In genomic region chr6:44224154-44224977, GRCh38 we compare ENCODE assay signal across 8 cellular contexts. TPM values are rescaled to one million over a fixed set of nuclear protein-coding genes. Genes with fewer than 3 reads are reported as not detected.
A peak's percentile ranks its signal among the peaks of the same experiment; 100 is the strongest.
DNase-seq lines count a peak whose midpoint lies in the region; ATAC-seq and TF ChIP-seq lines count a peak whose summit lies in the region.

No MANE protein-coding gene starts in this region.

- H3K4me2 ChIP-seq in OCI-LY3 (ENCODE audit: low read length), result peak overlapping the region; percentile 96

- H3K27me3 Mint-ChIP-seq in CD4-positive, alpha-beta memory T cell, result peaks cover 0 to 2% of the 10 kb centered on the region in 2 donors
- H3K27me3 Mint-ChIP-seq in chondrocyte (ENCODE audit: low read depth), result no peaks in the 10 kb centered on the region

- H3K27ac Mint-ChIP-seq in CD4-positive, alpha-beta memory T cell, result peak overlapping the region in 6 of 7 donors; percentile 37 to 79 (median 66)
- H3K27ac Mint-ChIP-seq in chondrocyte (ENCODE audit: unreplicated experiment), result peak overlapping the region; percentile 82

- CTCF ChIA-PET in CD4-positive, alpha-beta memory T cell (lab: Charles Lee; ENCODE audit: partially characterized antibody), result interaction anchor here (0.9 to 6.8 kb wide), 7 partner anchors 11 to 44 kb away, joined by 3 to 84 read pairs (median 11); partner anchors contain the start of genes HSP90AB1 and SLC35B2

- peaks cover 7 to 31% (median 19%) of the 10 kb centered on the region in 4 donors for H3K4me1 Mint-ChIP-seq in CD4-positive, alpha-beta memory T cell
- peaks cover 85% of the 10 kb centered on the region for H3K4me1 Mint-ChIP-seq in chondrocyte (ENCODE audit: low read depth)

- peak in 1 of 5 donors; percentile 16 for DNase-seq in CD4-positive, alpha-beta memory T cell
- no peak for DNase-seq in chondrocyte (ENCODE audit: low spot score)
- DNase-seq in globus pallidus (ENCODE audit: low spot score), result no peak
- DNase-seq in DMS114 treated with DMSO at 0.1 percent for 48 hours (lab: John Stamatoyannopoulos, UW; ENCODE audit: unreplicated experiment), result no peak

- ATAC-seq in GM21381 (IDR thresholded peaks at IDR 0.05; ENCODE audit: unreplicated experiment), result peak; percentile 7
- ATAC-seq in HG03045 (IDR thresholded peaks at IDR 0.05; ENCODE audit: unreplicated experiment), result no peak

- TF ChIP-seq CTCF in OCI-LY3 (IDR thresholded peaks at IDR 0.05; ENCODE audit: low read depth, low read length), result peak; percentile 45
- TF ChIP-seq CTCF in chondrocyte (IDR thresholded peaks at IDR 0.05), result no peak

- peaks cover 45% of the 10 kb centered on the region for H4K20me1 ChIP-seq in OCI-LY3 (ENCODE audit: insufficient read depth, low read length)

- no peaks in the 10 kb centered on the region for H3K36me3 Mint-ChIP-seq in CD4-positive, alpha-beta memory T cell
- H3K36me3 Mint-ChIP-seq in chondrocyte (ENCODE audit: low read depth), result peaks cover 3% of the 10 kb centered on the region

- POLR2A ChIA-PET in CD4-positive, alpha-beta memory T cell (lab: Charles Lee; ENCODE audit: partially characterized antibody), result interaction anchor here (0.9 to 5.3 kb wide), 6 partner anchors 13 to 163 kb away, joined by 3 to 72 read pairs (median 12); partner anchors contain the start of genes CDC5L, HSP90AB1 and SLC35B2

- H3K9ac ChIP-seq in OCI-LY3 (ENCODE audit: low read length), result peak overlapping the region; percentile 79
- peak overlapping the region; percentile 40 for H3K9ac ChIP-seq in mucosa of stomach (ENCODE audit: low read length)

- peak overlapping the region in 1 of 2 donors; percentile 69 for H3K4me3 ChIP-seq in CD4-positive, alpha-beta memory T cell (ENCODE audit: low read length in 2 of 2)
- H3K4me3 ChIP-seq in OCI-LY3 (ENCODE audit: low read length) (peak overlapping the region; percentile 83), mucosa of stomach (ENCODE audit: low read length) (no peak overlapping the region)

- intact Hi-C loops in CD4-positive, alpha-beta memory T cell (cut with micrococcal nuclease), result no loop called here

- H3K4me3 Mint-ChIP-seq in CD4-positive, alpha-beta memory T cell, result peak overlapping the region; percentile 82 to 87 (median 84)
- H3K4me3 Mint-ChIP-seq in chondrocyte (ENCODE audit: unreplicated experiment), result peak overlapping the region; percentile 86

- H3K36me3 ChIP-seq in CD4-positive, alpha-beta memory T cell (ENCODE audit: insufficient read depth, low read length), result no peaks in the 10 kb centered on the region
- H3K36me3 ChIP-seq in OCI-LY3 (replicated peaks; ENCODE audit: low read depth, low read length) (peaks cover 29% of the 10 kb centered on the region), mucosa of stomach (ENCODE audit: control insufficient read depth, insufficient read depth, low read length) (peaks cover 4% of the 10 kb centered on the region)

- no peak overlapping the region for H3K27ac ChIP-seq in CD4-positive, alpha-beta memory T cell (ENCODE audit: low read depth, low read length)
- H3K27ac ChIP-seq in OCI-LY3 (ENCODE audit: low read length), result peak overlapping the region; percentile 49

- no peaks in the 10 kb centered on the region for H3K9me3 ChIP-seq in CD4-positive, alpha-beta memory T cell (ENCODE audit: control insufficient read depth in 1 of 2, low read length in 2 of 2)
- H3K9me3 ChIP-seq in OCI-LY3 (ENCODE audit: insufficient read depth, low read length), result no peaks in the 10 kb centered on the region
- H3K9me3 ChIP-seq in mucosa of stomach (ENCODE audit: control insufficient read depth, low read length), result no peaks in the 10 kb centered on the region

- H3K4me1 ChIP-seq in CD4-positive, alpha-beta memory T cell (ENCODE audit: insufficient read depth, low read length), result peaks cover 24% of the 10 kb centered on the region
- H3K4me1 ChIP-seq in OCI-LY3 (ENCODE audit: low read length) (peaks cover 49% of the 10 kb centered on the region), mucosa of stomach (ENCODE audit: control insufficient read depth, insufficient read depth, low read length) (peaks cover 71% of the 10 kb centered on the region)

- no peaks in the 10 kb centered on the region for H3K27me3 ChIP-seq in CD4-positive, alpha-beta memory T cell (ENCODE audit: insufficient read depth, low read length)
- H3K27me3 ChIP-seq in OCI-LY3 (ENCODE audit: low read depth, low read length), result no peaks in the 10 kb centered on the region
- no peaks in the 10 kb centered on the region for H3K27me3 ChIP-seq in mucosa of stomach (ENCODE audit: control insufficient read depth, insufficient read depth, low read length)

- H3K9me3 Mint-ChIP-seq in CD4-positive, alpha-beta memory T cell, result no peaks in the 10 kb centered on the region
- H3K9me3 Mint-ChIP-seq in chondrocyte (ENCODE audit: low read depth), result no peaks in the 10 kb centered on the region

- H3K79me2 ChIP-seq in OCI-LY3 (ENCODE audit: low read length), result peaks cover 57% of the 10 kb centered on the region

- no peak overlapping the region for H2AFZ ChIP-seq in OCI-LY3 (ENCODE audit: low read depth, low read length)

RNA-seq across cellular contexts. Expression of gene SLC29A1, which starts 1.0 kb away (rescaled TPM):
- total RNA-seq in CD4-positive, alpha-beta memory T cell, result 1 to 10 TPM; 2.1 to 3.1 TPM
- polyA plus RNA-seq in CD4-positive, alpha-beta memory T cell, result 1 to 10 TPM; 3.4 to 3.7 TPM
- total RNA-seq in chondrocyte, result 161 to 231 TPM (median 221 TPM) in 3 replicates

RNA-seq across cellular contexts. Expression of gene MYMX, which starts 7.6 kb away (rescaled TPM):
- total RNA-seq in CD4-positive, alpha-beta memory T cell, result not detected
- not detected for polyA plus RNA-seq in CD4-positive, alpha-beta memory T cell
- not detected in 3 replicates for total RNA-seq in chondrocyte

RNA-seq across cellular contexts. Expression of gene HSP90AB1, which starts 22.5 kb away (rescaled TPM):
- 100 to 1,000 TPM; 303 to 324 TPM for total RNA-seq in CD4-positive, alpha-beta memory T cell
- polyA plus RNA-seq in CD4-positive, alpha-beta memory T cell, result 100 to 1,000 TPM; 384 to 432 TPM
- 508 to 805 TPM (median 512 TPM) in 3 replicates for total RNA-seq in chondrocyte

RNA-seq across cellular contexts. Expression of gene SLC35B2, which starts 33.0 kb away (rescaled TPM):
- total RNA-seq in CD4-positive, alpha-beta memory T cell, result 10 to 100 TPM; 20.7 to 20.9 TPM
- polyA plus RNA-seq in CD4-positive, alpha-beta memory T cell, result 10 to 100 TPM; 41.6 to 65.3 TPM
- 71.5 to 83.1 TPM (median 75.7 TPM) in 3 replicates for total RNA-seq in chondrocyte

RNA-seq across cellular contexts. Expression of gene NFKBIE, which starts 41.0 kb away (rescaled TPM):
- total RNA-seq in CD4-positive, alpha-beta memory T cell, result 10 to 100 TPM; 12.7 to 15.0 TPM
- 1 to 10 TPM; 8.0 to 8.3 TPM for polyA plus RNA-seq in CD4-positive, alpha-beta memory T cell
- 3.0 to 7.0 TPM (median 6.2 TPM) in 3 replicates for total RNA-seq in chondrocyte

Comparison
In these comparisons a context has a peak if more than half of its experiments do, and no peak if none do; other contexts are left out.
1. RNA of gene SLC29A1, which starts 1.0 kb away (total RNA-seq): 161 to 231 TPM in chondrocyte; 2.1 to 3.1 TPM in CD4-positive, alpha-beta memory T cell; every median in the first group is over 10 times any median in the second.